In the genomic region with DNA sequence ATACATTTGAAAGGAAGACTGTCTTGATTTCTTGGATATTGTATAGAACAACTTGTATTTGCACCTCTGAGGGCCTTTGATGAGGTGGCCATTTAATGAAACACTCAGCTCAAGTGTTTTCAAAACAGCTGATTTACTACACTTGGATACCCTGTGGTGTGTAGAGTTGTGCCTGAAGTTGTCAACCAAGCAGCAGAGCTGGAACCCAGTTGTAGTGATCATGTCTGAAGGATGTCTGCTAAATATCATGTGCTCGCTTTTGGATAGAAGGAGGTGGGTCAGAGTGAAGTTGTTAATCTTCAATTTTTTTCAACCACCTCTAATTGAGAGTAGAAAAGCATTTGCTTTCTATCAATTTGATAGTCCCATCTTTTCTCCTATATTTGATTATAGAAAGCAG, we compare ENCODE assay signal across 14 cellular contexts.
DNase-seq lines count a peak whose midpoint lies in the region; ATAC-seq and TF ChIP-seq lines count a peak whose summit lies in the region.
"Had no signal": no experiment of that assay in that cellular context is flagged by ENCODE, and none has a peak within 500 bp of the region (broad histone marks: within the 10 kb centered on the region; RNA-seq: fewer than 3 reads in every experiment).

No MANE protein-coding gene starts in this region.

- H2AFZ ChIP-seq in DND-41 (ENCODE audit: low read depth, low read length): no peak overlapping the region

- H3K4me1 Mint-ChIP-seq in activated CD4-positive, alpha-beta memory T cell treated with anti-CD3 and anti-CD28 coated beads, Interleukin-2, amount 10 ng/mL, durations not matched to agents 7 days and 5 days: peaks cover 50% of the 10 kb centered on the region
- peaks cover 44% of the 10 kb centered on the region for H3K4me1 Mint-ChIP-seq in activated CD4-positive, alpha-beta memory T cell treated with anti-CD3 and anti-CD28 coated beads for 36 hours (ENCODE audit: low read depth)
- peaks cover 76% of the 10 kb centered on the region for H3K4me1 Mint-ChIP-seq in mesothelial cell of epicardium

- H3K27ac ChIP-seq in BLaER1 treated with 17β-estradiol and CSF1 and Interleukin-3, amounts not matched to agents 10 nM and 100 nM: no peak overlapping the region
- no peak overlapping the region for H3K27ac ChIP-seq in DND-41 (ENCODE audit: low read length)

- no peak overlapping the region for H3K4me3 Mint-ChIP-seq in activated CD4-positive, alpha-beta memory T cell treated with anti-CD3 and anti-CD28 coated beads, Interleukin-2, amount 10 ng/mL, durations not matched to agents 7 days and 5 days
- H3K4me3 Mint-ChIP-seq in activated CD4-positive, alpha-beta memory T cell treated with anti-CD3 and anti-CD28 coated beads for 36 hours: no peak overlapping the region
- H3K4me3 Mint-ChIP-seq in mesothelial cell of epicardium: no peak overlapping the region

- no peaks in the 10 kb centered on the region for H3K27me3 ChIP-seq in BLaER1 treated with 17β-estradiol and CSF1 and Interleukin-3, amounts not matched to agents 10 nM and 100 nM
- H3K27me3 ChIP-seq in DND-41 (ENCODE audit: insufficient read depth, low read length, poor library complexity): no peaks in the 10 kb centered on the region

- POLR2A ChIA-PET in activated CD4-positive, alpha-beta memory T cell treated with anti-CD3 and anti-CD28 coated beads, Interleukin-2, amount 10 ng/mL, durations not matched to agents 7 days and 5 days (lab: Charles Lee): interaction anchor here (1.3 to 1.5 kb wide), 3 partner anchors 7 to 85 kb away, joined by 3 to 5 read pairs (median 4); no protein-coding TSS in a partner anchor
- POLR2A ChIA-PET in activated CD4-positive, alpha-beta memory T cell treated with anti-CD3 and anti-CD28 coated beads for 36 hours (lab: Charles Lee): no interaction called here

- intact Hi-C loops in activated CD4-positive, alpha-beta memory T cell treated with anti-CD3 and anti-CD28 coated beads for 36 hours (cut with micrococcal nuclease): loop anchor here (5.0 kb wide), 2 partner anchors 66 to 86 kb away; no protein-coding TSS in a partner anchor

- no peaks in the 10 kb centered on the region for H3K79me2 ChIP-seq in DND-41 (ENCODE audit: insufficient read depth, low read length)

- H3K36me3 Mint-ChIP-seq in activated CD4-positive, alpha-beta memory T cell treated with anti-CD3 and anti-CD28 coated beads, Interleukin-2, amount 10 ng/mL, durations not matched to agents 7 days and 5 days (ENCODE audit: low read depth): peaks cover 2% of the 10 kb centered on the region
- H3K36me3 Mint-ChIP-seq in activated CD4-positive, alpha-beta memory T cell treated with anti-CD3 and anti-CD28 coated beads for 36 hours: no peaks in the 10 kb centered on the region
- no peaks in the 10 kb centered on the region for H3K36me3 Mint-ChIP-seq in mesothelial cell of epicardium

- H3K9me3 ChIP-seq in BLaER1 treated with 17β-estradiol and CSF1 and Interleukin-3, amounts not matched to agents 10 nM and 100 nM (replicated peaks in 1 of 11): no peaks in the 10 kb centered on the region
- no peaks in the 10 kb centered on the region for H3K9me3 ChIP-seq in DND-41 (ENCODE audit: insufficient read depth, low read length, severe bottlenecking)

- no peak for DNase-seq in activated CD4-positive, alpha-beta memory T cell treated with anti-CD3 and anti-CD28 coated beads, Interleukin-2, amount 10 ng/mL, durations not matched to agents 7 days and 5 days
- DNase-seq in activated CD4-positive, alpha-beta memory T cell treated with anti-CD3 and anti-CD28 coated beads for 36 hours: no peak
- DNase-seq in DND-41 (no peak), mesothelial cell of epicardium (ENCODE audit: low spot score in 2 of 2, unreplicated experiment in 2 of 2) (no peak), NCI-H2029 (lab: John Stamatoyannopoulos, UW) (no peak)
- DNase-seq: ACHN, KBM-7, NCI-H1048, NCI-H1694, NCI-H446 treated with DMSO at 0.1 percent for 48 hours, NCI-H774, SHP77 treated with DMSO at 0.1 percent for 48 hours had no signal

- CTCF ChIA-PET in activated CD4-positive, alpha-beta memory T cell treated with anti-CD3 and anti-CD28 coated beads, Interleukin-2, amount 10 ng/mL, durations not matched to agents 7 days and 5 days (lab: Charles Lee): interaction anchor here (0.5 to 2.0 kb wide), 2 partner anchors 135 to 692 kb away, joined by 3 to 6 read pairs; no protein-coding TSS in a partner anchor
- CTCF ChIA-PET in activated CD4-positive, alpha-beta memory T cell treated with anti-CD3 and anti-CD28 coated beads for 36 hours (lab: Charles Lee): no interaction called here

- H3K4me2 ChIP-seq in BLaER1 treated with 17β-estradiol and CSF1 and Interleukin-3, amounts not matched to agents 10 nM and 100 nM: peak overlapping the region in 7 of 11 experiments; percentile 63 to 85 (median 70); a peak in 12 of 22 replicates
- H3K4me2 ChIP-seq in DND-41 (ENCODE audit: insufficient read depth, low read length): peak overlapping the region; percentile 69; the same call in 1 of the 2 replicates

- no peak for TF ChIP-seq CTCF in DND-41 (IDR thresholded peaks at IDR 0.05; ENCODE audit: borderline replicate concordance, extremely low read depth, low read length, poor library complexity, severe bottlenecking)
- no peak for TF ChIP-seq CTCF in mesothelial cell of epicardium (IDR thresholded peaks at IDR 0.05; ENCODE audit: unreplicated experiment)

- H3K9me3 Mint-ChIP-seq in activated CD4-positive, alpha-beta memory T cell treated with anti-CD3 and anti-CD28 coated beads, Interleukin-2, amount 10 ng/mL, durations not matched to agents 7 days and 5 days: no peaks in the 10 kb centered on the region
- H3K9me3 Mint-ChIP-seq in activated CD4-positive, alpha-beta memory T cell treated with anti-CD3 and anti-CD28 coated beads for 36 hours: no peaks in the 10 kb centered on the region
- H3K9me3 Mint-ChIP-seq in mesothelial cell of epicardium: no peaks in the 10 kb centered on the region

- H3K27ac Mint-ChIP-seq in activated CD4-positive, alpha-beta memory T cell treated with anti-CD3 and anti-CD28 coated beads, Interleukin-2, amount 10 ng/mL, durations not matched to agents 7 days and 5 days: peak overlapping the region; percentile 91
- H3K27ac Mint-ChIP-seq in activated CD4-positive, alpha-beta memory T cell treated with anti-CD3 and anti-CD28 coated beads for 36 hours: no peak overlapping the region
- peak overlapping the region; percentile 85 for H3K27ac Mint-ChIP-seq in mesothelial cell of epicardium

- H3K27me3 Mint-ChIP-seq in activated CD4-positive, alpha-beta memory T cell treated with anti-CD3 and anti-CD28 coated beads, Interleukin-2, amount 10 ng/mL, durations not matched to agents 7 days and 5 days: no peaks in the 10 kb centered on the region
- no peaks in the 10 kb centered on the region for H3K27me3 Mint-ChIP-seq in activated CD4-positive, alpha-beta memory T cell treated with anti-CD3 and anti-CD28 coated beads for 36 hours
- no peaks in the 10 kb centered on the region for H3K27me3 Mint-ChIP-seq in mesothelial cell of epicardium (ENCODE audit: low read depth)

- ATAC-seq in DND-41 (ENCODE audit: insufficient read depth, low read depth) (no peak), HG03378 (IDR thresholded peaks at IDR 0.05; ENCODE audit: unreplicated experiment) (no peak)

- peaks cover 42 to 51% (median 50%) of the 10 kb centered on the region in 10 experiments for H3K4me1 ChIP-seq in BLaER1 treated with 17β-estradiol and CSF1 and Interleukin-3, amounts not matched to agents 10 nM and 100 nM
- peaks cover 36% of the 10 kb centered on the region for H3K4me1 ChIP-seq in DND-41 (ENCODE audit: insufficient read depth, low read length)

- H3K36me3 ChIP-seq in BLaER1 treated with 17β-estradiol and CSF1 and Interleukin-3, amounts not matched to agents 10 nM and 100 nM: no peaks in the 10 kb centered on the region
- no peaks in the 10 kb centered on the region for H3K36me3 ChIP-seq in DND-41 (ENCODE audit: insufficient read depth, low read length)

- H4K20me1 ChIP-seq in BLaER1 treated with 17β-estradiol and CSF1 and Interleukin-3, amounts not matched to agents 10 nM and 100 nM: 0 out of 22 replicates have a peak, but pooled peaks cover 0 to 4% (median 0%) of the 10 kb centered on the region in 11 experiments
- no peaks in the 10 kb centered on the region; the same call in 1 of the 2 replicates for H4K20me1 ChIP-seq in DND-41 (ENCODE audit: insufficient read depth, low read length)

- H3K9ac ChIP-seq in BLaER1 treated with 17β-estradiol and CSF1 and Interleukin-3, amounts not matched to agents 10 nM and 100 nM: no peak overlapping the region
- 0 out of 2 replicates have a peak overlapping the region, but pooled peaks have one; percentile 46 for H3K9ac ChIP-seq in DND-41 (ENCODE audit: low read depth, low read length)

- no peak overlapping the region for H3K4me3 ChIP-seq in BLaER1 treated with 17β-estradiol and CSF1 and Interleukin-3, amounts not matched to agents 10 nM and 100 nM
- H3K4me3 ChIP-seq in DND-41 (ENCODE audit: low read depth in 1 of 2, low read length in 2 of 2): no peak overlapping the region
